In the genomic region with DNA sequence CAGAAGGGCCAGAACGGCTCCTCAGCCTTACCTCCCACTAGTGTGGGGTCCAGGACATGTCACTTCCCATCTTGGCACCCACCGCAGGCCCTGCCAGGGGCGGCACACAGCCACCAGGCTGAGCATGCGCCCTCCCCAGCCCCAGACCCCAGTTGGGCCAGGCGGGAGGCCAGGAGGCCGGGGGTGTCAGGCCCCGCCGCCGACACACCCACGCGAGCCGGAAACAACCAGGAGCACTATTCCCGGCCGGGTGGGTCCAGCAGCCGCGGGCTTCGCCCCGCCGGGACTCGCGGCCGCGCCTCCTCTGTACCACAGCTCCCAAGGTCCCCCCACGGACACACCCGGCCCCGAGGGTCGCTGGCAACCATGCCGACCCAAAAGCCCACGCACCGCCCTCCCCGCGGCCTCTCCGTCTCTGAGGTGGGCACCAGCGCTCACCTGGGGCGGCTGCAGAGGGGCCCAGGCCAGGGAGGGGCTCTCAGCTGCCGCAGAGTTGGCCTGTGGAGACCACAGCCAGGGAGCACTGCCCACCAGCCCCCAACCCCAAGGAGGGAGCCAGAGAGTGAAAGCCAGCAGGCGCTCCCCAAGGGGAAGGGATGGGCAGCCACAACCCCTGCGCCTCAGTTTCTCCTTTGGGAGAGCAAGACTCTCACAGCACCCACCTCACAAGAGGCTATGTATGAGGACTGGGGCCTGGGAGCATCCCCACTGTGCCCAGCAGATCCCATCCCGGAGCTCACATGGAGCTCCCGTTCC, we compare ENCODE assay signal across 29 cellular contexts. TPM values are rescaled to one million over a fixed set of nuclear protein-coding genes. Genes with fewer than 3 reads are reported as not detected.
DNase-seq lines count a peak whose midpoint lies in the region; ATAC-seq and TF ChIP-seq lines count a peak whose summit lies in the region.
"Had no signal": no experiment of that assay in that cellular context is flagged by ENCODE, and none has a peak within 500 bp of the region (broad histone marks: within the 10 kb centered on the region; RNA-seq: fewer than 3 reads in every experiment).

No MANE protein-coding gene starts in this region.

- peaks cover 16% of the 10 kb centered on the region for H3K27me3 Mint-ChIP-seq in stimulated activated memory B cell treated with anti-CD40 and anti-IgM and Interleukin-4, amounts not matched to agents 10 μg/mL and 1 μg/mL and 100 μg/mL, for 72 hours
- H3K27me3 Mint-ChIP-seq: CD4-positive, CD25-positive, alpha-beta regulatory T cell had no signal

- intact Hi-C loops in adrenal gland (cut with DNase I), result no loop called here

- DNase-seq in activated CD4-positive, CD25-positive, alpha-beta regulatory T cell treated with anti-CD3 and anti-CD28 coated beads, Interleukin-2, amount 50 U/mL, for 72 hours, result peak; percentile 27
- DNase-seq in activated CD4-positive, CD25-positive, alpha-beta regulatory T cell (lab: John Stamatoyannopoulos, UW), result no peak
- DNase-seq in adrenal gland, result peak in 4 of 7 donors; percentile 13 to 52 (median 20)
- no peak for DNase-seq in Ammon's horn (ENCODE audit: low spot score)
- DNase-seq: activated CD4-positive, alpha-beta T cell treated with anti-CD3 and anti-CD28 coated beads, Interleukin-2, amount 10 ng/mL, durations not matched to agents 7 days and 5 days; CD4-positive, CD25-positive, alpha-beta regulatory T cell; central memory CD4-positive, alpha-beta T cell; dermis blood vessel endothelial cell; GM23248; hippocampal formation; IMR-90; NCI-H1092 treated with DMSO at 0.1 percent for 48 hours; NCI-H187 treated with DMSO at 0.1 percent for 48 hours; NCI-H524 treated with DMSO at 0.1 percent for 48 hours; NK-92 treated with Interleukin-12 subunit alpha and Interleukin-12 subunit beta, amount 100 ng/mL, for 24 hours; PC-9; SHP77; stimulated activated CD4-positive, alpha-beta T cell treated with anti-CD3 and anti-CD28 coated beads, Interleukin-4, amount 100 ng/mL, for 1 hour had no signal

- H3K27ac Mint-ChIP-seq in stimulated activated memory B cell treated with anti-CD40 and anti-IgM and Interleukin-4, amounts not matched to agents 10 μg/mL and 1 μg/mL and 100 μg/mL, for 72 hours, result no peak overlapping the region
- H3K27ac Mint-ChIP-seq: activated CD4-positive, alpha-beta T cell treated with anti-CD3 and anti-CD28 coated beads, Interleukin-2, amount 10 ng/mL, durations not matched to agents 7 days and 5 days; activated naive CD4-positive, alpha-beta T cell treated with anti-CD3 and anti-CD28 coated beads, Interleukin-2, amount 50 U/mL, for 72 hours had no signal

- H3K4me1 ChIP-seq in adrenal gland (replicated peaks in 1 of 2) (peaks cover 12 to 28% of the 10 kb centered on the region in 2 donors), liver (ENCODE audit: control insufficient read depth in 4 of 4, insufficient read depth in 4 of 4, low read length in 3 of 4) (peaks cover 31 to 78% (median 56%) of the 10 kb centered on the region in 4 donors)
- H3K4me1 ChIP-seq: pancreas had no signal

- H3K4me3 ChIP-seq in adrenal gland (no peak overlapping the region), liver (ENCODE audit: low read depth in 1 of 3, low read length in 3 of 3) (no peak overlapping the region)
- H3K4me3 ChIP-seq: GM23248, left lung, pancreas, PC-9, suprapubic skin had no signal

- ATAC-seq in stimulated activated memory B cell treated with anti-CD40 and anti-IgM and Interleukin-4, amounts not matched to agents 10 μg/mL and 1 μg/mL and 100 μg/mL, for 72 hours, result peak; percentile 29
- no peak for ATAC-seq in HG02938 (IDR thresholded peaks at IDR 0.05; ENCODE audit: unreplicated experiment)
- no peak for ATAC-seq in GM18907 (IDR thresholded peaks at IDR 0.05; ENCODE audit: unreplicated experiment)
- ATAC-seq: activated naive CD4-positive, alpha-beta T cell treated with anti-CD3 and anti-CD28 coated beads, Interleukin-2, amount 50 U/mL, for 72 hours; left lung; pancreas had no signal

- no peaks in the 10 kb centered on the region for H3K9me3 Mint-ChIP-seq in stimulated activated memory B cell treated with anti-CD40 and anti-IgM and Interleukin-4, amounts not matched to agents 10 μg/mL and 1 μg/mL and 100 μg/mL, for 72 hours
- H3K9me3 Mint-ChIP-seq: activated CD4-positive, alpha-beta T cell treated with anti-CD3 and anti-CD28 coated beads, Interleukin-2, amount 10 ng/mL, durations not matched to agents 7 days and 5 days; activated naive CD4-positive, alpha-beta T cell treated with anti-CD3 and anti-CD28 coated beads, Interleukin-2, amount 50 U/mL, for 72 hours; CD4-positive, CD25-positive, alpha-beta regulatory T cell; nephron had no signal

- no peaks in the 10 kb centered on the region for H3K36me3 Mint-ChIP-seq in stimulated activated memory B cell treated with anti-CD40 and anti-IgM and Interleukin-4, amounts not matched to agents 10 μg/mL and 1 μg/mL and 100 μg/mL, for 72 hours
- H3K36me3 Mint-ChIP-seq: activated naive CD4-positive, alpha-beta T cell treated with anti-CD3 and anti-CD28 coated beads, Interleukin-2, amount 50 U/mL, for 72 hours; CD4-positive, CD25-positive, alpha-beta regulatory T cell had no signal

- H3K4me1 Mint-ChIP-seq in stimulated activated memory B cell treated with anti-CD40 and anti-IgM and Interleukin-4, amounts not matched to agents 10 μg/mL and 1 μg/mL and 100 μg/mL, for 72 hours, result peaks cover 17% of the 10 kb centered on the region
- H3K4me1 Mint-ChIP-seq: activated CD4-positive, alpha-beta T cell treated with anti-CD3 and anti-CD28 coated beads, Interleukin-2, amount 10 ng/mL, durations not matched to agents 7 days and 5 days; CD4-positive, CD25-positive, alpha-beta regulatory T cell had no signal

- no peaks in the 10 kb centered on the region for H3K9me3 ChIP-seq in adrenal gland (replicated peaks in 1 of 3)
- H3K9me3 ChIP-seq in liver (ENCODE audit: control insufficient read depth in 4 of 4, low read length in 3 of 4), result no peaks in the 10 kb centered on the region
- H3K9me3 ChIP-seq: left lung, pancreas, suprapubic skin had no signal

- no peak overlapping the region for H3K4me3 Mint-ChIP-seq in stimulated activated memory B cell treated with anti-CD40 and anti-IgM and Interleukin-4, amounts not matched to agents 10 μg/mL and 1 μg/mL and 100 μg/mL, for 72 hours
- H3K4me3 Mint-ChIP-seq: activated CD4-positive, alpha-beta T cell treated with anti-CD3 and anti-CD28 coated beads, Interleukin-2, amount 10 ng/mL, durations not matched to agents 7 days and 5 days; nephron had no signal

- no peak overlapping the region for H3K27ac ChIP-seq in adrenal gland
- H3K27ac ChIP-seq in liver (ENCODE audit: low read depth in 1 of 2, low read length in 2 of 2), result peak overlapping the region; percentile 44 to 70
- H3K27ac ChIP-seq: 22Rv1, GM23248, left lung, pancreas, PC-9 had no signal

- TF ChIP-seq POLR2A in adrenal gland (IDR thresholded peaks at IDR 0.05), result no peak

- H3K9ac ChIP-seq in liver (ENCODE audit: low read depth in 1 of 2, low read length in 2 of 2), result no peak overlapping the region
- H3K9ac ChIP-seq: GM23248 had no signal

- H3K27me3 ChIP-seq in adrenal gland (no peaks in the 10 kb centered on the region), liver (ENCODE audit: control insufficient read depth in 4 of 4, insufficient read depth in 4 of 4, low read length in 3 of 4) (no peaks in the 10 kb centered on the region)
- H3K27me3 ChIP-seq: left lung, pancreas, suprapubic skin had no signal

- no peak for TF ChIP-seq RAD21 in liver (IDR thresholded peaks at IDR 0.05)

- 71 to 93% (median 89%) methylated on average over 2 to 40 of the region's 40 CpGs for WGBS in adrenal gland, 4 donors
- 81% methylated on average over 40 of the region's 40 CpGs for WGBS in liver

- TF ChIP-seq CTCF in adrenal gland (IDR thresholded peaks at IDR 0.05) (no peak), liver (IDR thresholded peaks at IDR 0.05; ENCODE audit: low read depth, low read length, missing input control) (no peak)

- no peaks in the 10 kb centered on the region for H3K36me3 ChIP-seq in adrenal gland (replicated peaks in 1 of 2)
- H3K36me3 ChIP-seq in liver (ENCODE audit: control insufficient read depth in 4 of 4, insufficient read depth in 3 of 4, low read depth in 1 of 4, low read length in 3 of 4), result no peaks in the 10 kb centered on the region
- H3K36me3 ChIP-seq: left lung, pancreas, suprapubic skin had no signal

TF ChIP-seq in liver, 16 proteins besides CTCF, POLR2A, EP300 and RAD21 (continues in another document):
- TF ChIP-seq, protein P1, sequence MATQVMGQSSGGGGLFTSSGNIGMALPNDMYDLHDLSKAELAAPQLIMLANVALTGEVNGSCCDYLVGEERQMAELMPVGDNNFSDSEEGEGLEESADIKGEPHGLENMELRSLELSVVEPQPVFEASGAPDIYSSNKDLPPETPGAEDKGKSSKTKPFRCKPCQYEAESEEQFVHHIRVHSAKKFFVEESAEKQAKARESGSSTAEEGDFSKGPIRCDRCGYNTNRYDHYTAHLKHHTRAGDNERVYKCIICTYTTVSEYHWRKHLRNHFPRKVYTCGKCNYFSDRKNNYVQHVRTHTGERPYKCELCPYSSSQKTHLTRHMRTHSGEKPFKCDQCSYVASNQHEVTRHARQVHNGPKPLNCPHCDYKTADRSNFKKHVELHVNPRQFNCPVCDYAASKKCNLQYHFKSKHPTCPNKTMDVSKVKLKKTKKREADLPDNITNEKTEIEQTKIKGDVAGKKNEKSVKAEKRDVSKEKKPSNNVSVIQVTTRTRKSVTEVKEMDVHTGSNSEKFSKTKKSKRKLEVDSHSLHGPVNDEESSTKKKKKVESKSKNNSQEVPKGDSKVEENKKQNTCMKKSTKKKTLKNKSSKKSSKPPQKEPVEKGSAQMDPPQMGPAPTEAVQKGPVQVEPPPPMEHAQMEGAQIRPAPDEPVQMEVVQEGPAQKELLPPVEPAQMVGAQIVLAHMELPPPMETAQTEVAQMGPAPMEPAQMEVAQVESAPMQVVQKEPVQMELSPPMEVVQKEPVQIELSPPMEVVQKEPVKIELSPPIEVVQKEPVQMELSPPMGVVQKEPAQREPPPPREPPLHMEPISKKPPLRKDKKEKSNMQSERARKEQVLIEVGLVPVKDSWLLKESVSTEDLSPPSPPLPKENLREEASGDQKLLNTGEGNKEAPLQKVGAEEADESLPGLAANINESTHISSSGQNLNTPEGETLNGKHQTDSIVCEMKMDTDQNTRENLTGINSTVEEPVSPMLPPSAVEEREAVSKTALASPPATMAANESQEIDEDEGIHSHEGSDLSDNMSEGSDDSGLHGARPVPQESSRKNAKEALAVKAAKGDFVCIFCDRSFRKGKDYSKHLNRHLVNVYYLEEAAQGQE (IDR thresholded peaks at IDR 0.05), result no peak
- TF ChIP-seq SP1 (IDR thresholded peaks at IDR 0.05), result no peak
- TF ChIP-seq EGR1 (IDR thresholded peaks at IDR 0.05; ENCODE audit: low read depth in 2 of 2), result no peak
- no peak for TF ChIP-seq FOXA2 (IDR thresholded peaks at IDR 0.05)

RNA-seq across cellular contexts. Expression of a gene that starts 18.0 kb away (rescaled TPM):
- total RNA-seq in adrenal gland (10 to 100 TPM; 19.3 to 67.7 (median 30.1) TPM), liver (10 to 100 TPM; 10.8 to 22.0 TPM)
- polyA plus RNA-seq in adrenal gland (10 to 100 TPM; 24.7 to 56.4 (median 37.2) TPM), liver (10 to 100 TPM in 1 of 2 donors, 1 to 10 TPM in 1; 8.4 to 10.8 TPM)

RNA-seq across cellular contexts. Expression of a gene that starts 33.8 kb away (rescaled TPM):
- 100 to 1,000 TPM in 1 of 8 donors, 10 to 100 TPM in 7; 37.4 to 223 (median 48.3) TPM for total RNA-seq in adrenal gland
- polyA plus RNA-seq in adrenal gland, result 10 to 100 TPM; 22.6 to 41.3 (median 26.8) TPM
- 1 to 10 TPM; 6.0 to 8.8 TPM for total RNA-seq in liver
- polyA plus RNA-seq in liver, result 1 to 10 TPM; 3.4 to 4.4 TPM

RNA-seq across cellular contexts. Expression of a gene that starts 42.5 kb away (rescaled TPM):
- total RNA-seq in adrenal gland (10 to 100 TPM; 24.1 to 84.5 (median 29.9) TPM), liver (1 to 10 TPM; 2.1 to 6.5 TPM)
- polyA plus RNA-seq in adrenal gland (10 to 100 TPM; 36.8 to 53.6 (median 40.1) TPM), liver (10 to 100 TPM in 1 of 2 donors, 1 to 10 TPM in 1; 4.9 to 13.3 TPM)
- total RNA-seq: activated CD4-positive, alpha-beta T cell treated with anti-CD3 and anti-CD28 coated beads, Interleukin-2, amount 10 ng/mL, durations not matched to agents 7 days and 5 days; activated naive CD4-positive, alpha-beta T cell treated with anti-CD3 and anti-CD28 coated beads, Interleukin-2, amount 50 U/mL, for 72 hours; CD4-positive, CD25-positive, alpha-beta regulatory T cell; dermis blood vessel endothelial cell; mononuclear cell; PC-9 had no signal
- polyA plus RNA-seq: CD4-positive, CD25-positive, alpha-beta regulatory T cell had no signal

Comparison
In these comparisons a context has a peak if more than half of its experiments do, and no peak if none do; other contexts are left out.
1. DNase-seq: peak in activated CD4-positive, CD25-positive, alpha-beta regulatory T cell treated with anti-CD3 and anti-CD28 coated beads, Interleukin-2, amount 50 U/mL, for 72 hours (single experiment) and adrenal gland (4 of 7); none in activated CD4-positive, CD25-positive, alpha-beta regulatory T cell (0 of 4) and Ammon's horn (single experiment).
2. H3K27ac ChIP-seq: peak in liver (2 of 2); none in adrenal gland (0 of 5).